ENCODE assay signal across 2 cellular contexts in genomic region chr1:226632169-226632884, GRCh38.
TF ChIP-seq lines count a peak whose summit lies in the region.

No MANE protein-coding gene starts in this region.

TF ChIP-seq in H1, 55 proteins besides CTCF, POLR2A, EP300 and RAD21 (continued from another document):
- TF ChIP-seq CHD1 (IDR thresholded peaks at IDR 0.05; ENCODE audit: low read depth, low read length) (no peak), CHD7 (IDR thresholded peaks at IDR 0.05; ENCODE audit: insufficient replicate concordance, low read length) (no peak), SP2 (IDR thresholded peaks at IDR 0.05; ENCODE audit: low read length) (no peak), ATF3 (IDR thresholded peaks at IDR 0.05; ENCODE audit: insufficient read depth, low read depth, low read length) (no peak), TAF7 (optimal IDR thresholded peaks at IDR 0.05; ENCODE audit: borderline replicate concordance, low read depth, low read length) (no peak), NANOG (IDR thresholded peaks at IDR 0.05; ENCODE audit: insufficient read depth, low read depth, low read length, poor library complexity, severe bottlenecking) (no peak), CREB1 (IDR thresholded peaks at IDR 0.05) (no peak), SIX5 (IDR thresholded peaks at IDR 0.05; ENCODE audit: low read depth, low read length) (no peak)

TF ChIP-seq in GM23338, 12 proteins besides CTCF, POLR2A, EP300 and RAD21:
- TF ChIP-seq, protein P1, sequence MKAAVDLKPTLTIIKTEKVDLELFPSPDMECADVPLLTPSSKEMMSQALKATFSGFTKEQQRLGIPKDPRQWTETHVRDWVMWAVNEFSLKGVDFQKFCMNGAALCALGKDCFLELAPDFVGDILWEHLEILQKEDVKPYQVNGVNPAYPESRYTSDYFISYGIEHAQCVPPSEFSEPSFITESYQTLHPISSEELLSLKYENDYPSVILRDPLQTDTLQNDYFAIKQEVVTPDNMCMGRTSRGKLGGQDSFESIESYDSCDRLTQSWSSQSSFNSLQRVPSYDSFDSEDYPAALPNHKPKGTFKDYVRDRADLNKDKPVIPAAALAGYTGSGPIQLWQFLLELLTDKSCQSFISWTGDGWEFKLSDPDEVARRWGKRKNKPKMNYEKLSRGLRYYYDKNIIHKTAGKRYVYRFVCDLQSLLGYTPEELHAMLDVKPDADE (IDR thresholded peaks at IDR 0.05), result no peak
